In genomic region chr4:152773322-152773721, GRCh38 we compare ENCODE assay signal across 9 cellular contexts. TPM values are rescaled to one million over a fixed set of nuclear protein-coding genes. Genes with fewer than 3 reads are reported as not detected.
"Had no signal": no experiment of that assay in that cellular context is flagged by ENCODE, and none has a peak within 500 bp of the region (broad histone marks: within the 10 kb centered on the region; RNA-seq: fewer than 3 reads in every experiment).

No MANE protein-coding gene starts in this region.

- H2AFZ ChIP-seq: GM23248 had no signal

- H3K27ac ChIP-seq: GM23248, KMS-11 had no signal

- H3K4me2 ChIP-seq: KMS-11 had no signal

- H3K9ac ChIP-seq: GM23248, KMS-11 had no signal

- FAIRE-seq: H54, HTR-8/SVneo had no signal

- H3K4me3 ChIP-seq: GM23248 had no signal

- DNase-seq: GM23248, GOT3, H9, HCEC 1CT, Karpas-422, KBM-7 had no signal

RNA-seq across cellular contexts. Expression of gene TIGD4, which starts 6.2 kb away (rescaled TPM):
- polyA plus RNA-seq: GM23248 had no signal
